In the genomic region with DNA sequence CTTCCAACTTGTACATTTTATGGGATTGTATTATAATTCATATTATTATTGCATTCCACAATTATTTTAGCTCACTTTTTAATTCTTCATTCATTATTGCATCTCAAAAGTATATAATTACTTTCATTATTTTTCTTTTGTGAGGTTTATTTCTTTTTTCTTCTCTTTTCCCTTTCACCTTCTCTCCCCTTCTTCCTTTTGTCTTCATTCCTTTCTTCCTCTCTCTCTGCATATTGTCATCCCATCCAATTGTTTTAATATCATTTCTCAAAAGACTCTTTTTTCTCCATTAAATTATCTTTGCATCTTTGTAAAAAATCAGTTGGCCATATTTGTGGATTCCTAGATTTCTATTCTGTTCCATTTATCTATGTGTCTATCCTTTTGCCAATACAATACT, we compare ENCODE assay signal across 40 cellular contexts. TPM values are rescaled to one million over a fixed set of nuclear protein-coding genes. Genes with fewer than 3 reads are reported as not detected.
A peak's percentile ranks its signal among the peaks of the same experiment; 100 is the strongest.
DNase-seq lines count a peak whose midpoint lies in the region; ATAC-seq, FAIRE-seq and TF ChIP-seq lines count a peak whose summit lies in the region.
"Had no signal": no experiment of that assay in that cellular context is flagged by ENCODE, and none has a peak within 500 bp of the region (broad histone marks: within the 10 kb centered on the region; RNA-seq: fewer than 3 reads in every experiment).

No MANE protein-coding gene starts in this region.

- peak overlapping the region in 1 of 2 donors; percentile 29 for H3K4me3 Mint-ChIP-seq in CD14-positive monocyte
- H3K4me3 Mint-ChIP-seq: B cell; CD4-positive, alpha-beta memory T cell; CD4-positive, alpha-beta T cell; CD4-positive, CD25-positive, alpha-beta regulatory T cell; CD8-positive, alpha-beta memory T cell; CD8-positive, alpha-beta T cell had no signal

- in situ Hi-C loops in K562 (cut with MboI): loop anchor here (25.0 kb wide), 1 partner anchor 963 kb away; no protein-coding TSS in a partner anchor

- H3K27ac ChIP-seq in HEK293 (ENCODE audit: extremely low read depth, low read depth, low read length) (no peak overlapping the region), K562 (ENCODE audit: extremely low read depth, low read depth, low read length) (no peak overlapping the region)
- H3K27ac ChIP-seq: 22Rv1; A549; BLaER1; BLaER1 treated with 17β-estradiol and CSF1 and Interleukin-3, amounts not matched to agents 10 nM and 100 nM; C4-2B had no signal

- H3K4me1 ChIP-seq in HEK293 (ENCODE audit: control insufficient read depth, insufficient read depth, low read length): no peaks in the 10 kb centered on the region
- H3K4me1 ChIP-seq in K562 (replicated peaks in 1 of 2; ENCODE audit: control insufficient read depth in 2 of 2, insufficient read depth in 2 of 2, low read length in 2 of 2): no peaks in the 10 kb centered on the region
- H3K4me1 ChIP-seq: A549, BE2C, BLaER1, Caco-2 had no signal

- no peak overlapping the region for H3K27ac Mint-ChIP-seq in CD14-positive monocyte
- H3K27ac Mint-ChIP-seq: B cell; CD4-positive, alpha-beta T cell; CD4-positive, CD25-positive, alpha-beta regulatory T cell; CD8-positive, alpha-beta T cell had no signal

- no peak for TF ChIP-seq EP300 in K562 (IDR thresholded peaks at IDR 0.05; ENCODE audit: low read length)

- no peak for ATAC-seq in K562
- ATAC-seq: A549; CD8-positive, alpha-beta T cell had no signal

- H3K27me3 Mint-ChIP-seq in CD14-positive monocyte (ENCODE audit: low read depth in 3 of 3): peaks cover 10 to 14% (median 12%) of the 10 kb centered on the region in 3 donors
- H3K27me3 Mint-ChIP-seq: B cell; CD4-positive, alpha-beta memory T cell; CD4-positive, alpha-beta T cell had no signal

- no peaks in the 10 kb centered on the region for H3K9me1 ChIP-seq in K562 (ENCODE audit: control insufficient read depth, insufficient read depth, low read length)

- POLR2A ChIA-PET in HEK293 (lab: Yijun Ruan, JAX): interaction anchor here (1.2 kb wide), 1 partner anchor 93 kb away, joined by 3 read pairs; the partner anchor contains the start of gene SRSF1
- POLR2A ChIA-PET in K562 (lab: Yijun Ruan, JAX): interaction anchor here (1.0 kb wide), 1 partner anchor 19 kb away, joined by 3 read pairs; no protein-coding TSS in a partner anchor

- H4K20me1 ChIP-seq in K562 (replicated peaks; ENCODE audit: control insufficient read depth, insufficient read depth, low read length): no peaks in the 10 kb centered on the region

- no peak overlapping the region for H2AFZ ChIP-seq in K562 (ENCODE audit: low read depth, low read length)

- BruUV-seq in K562 (replicated peaks; lab: Mats Ljungman, UMichigan): no TSS peak

- no peaks in the 10 kb centered on the region; a peak in 1 of 5 replicates for H3K27me3 ChIP-seq in K562 (ENCODE audit: control insufficient read depth in 2 of 2, insufficient read depth in 2 of 2, low read length in 2 of 2)
- H3K27me3 ChIP-seq: BE2C; BLaER1; BLaER1 treated with 17β-estradiol and CSF1 and Interleukin-3, amounts not matched to agents 10 nM and 100 nM had no signal

- H3K9ac ChIP-seq in K562 (ENCODE audit: insufficient read depth in 1 of 2, low read depth in 2 of 2, low read length in 2 of 2): no peak overlapping the region
- H3K9ac ChIP-seq: BLaER1; BLaER1 treated with 17β-estradiol and CSF1 and Interleukin-3, amounts not matched to agents 10 nM and 100 nM had no signal

- DNase-seq in CD14-positive monocyte (ENCODE audit: low spot score) (no peak), K562 (ENCODE audit: extremely low read depth in 1 of 4, low spot score in 3 of 4) (no peak), GF-D8 (lab: John Stamatoyannopoulos, UW) (no peak), kidney glomerular epithelial cell (lab: John Stamatoyannopoulos, UW) (no peak), superior temporal gyrus (ENCODE audit: extremely low spot score) (no peak)
- DNase-seq in stimulated activated CD8-positive, alpha-beta memory T cell treated with anti-CD3 and anti-CD28 coated beads, Interleukin-4, amount 100 ng/mL, for 48 hours: no peak
- DNase-seq: 8988T; ACHN; AML-193; BE2C; C1 segment of cervical spinal cord; Caco-2; Calu3; CD4-positive, alpha-beta memory T cell; CD4-positive, alpha-beta T cell; CD4-positive, CD25-positive, alpha-beta regulatory T cell; CD8-positive, alpha-beta memory T cell; CD8-positive, alpha-beta T cell; COR-L47; DMS 273 treated with DMSO at 0.1 percent for 48 hours; DMS153; DMS53; DMS79; DMS79 treated with DMSO at 0.1 percent for 48 hours; DND-41; EL had no signal

- H3K79me2 ChIP-seq in K562 (ENCODE audit: control insufficient read depth, insufficient read depth, low read length): no peaks in the 10 kb centered on the region

- H3K36me3 Mint-ChIP-seq in CD14-positive monocyte: peaks cover 0 to 6% of the 10 kb centered on the region in 2 donors
- H3K36me3 Mint-ChIP-seq: CD4-positive, CD25-positive, alpha-beta regulatory T cell; CD8-positive, alpha-beta T cell had no signal

- no peaks in the 10 kb centered on the region for H3K9me3 Mint-ChIP-seq in CD14-positive monocyte
- H3K9me3 Mint-ChIP-seq: CD4-positive, alpha-beta memory T cell; CD4-positive, alpha-beta T cell; CD8-positive, alpha-beta memory T cell; CD8-positive, alpha-beta T cell had no signal

- no peaks in the 10 kb centered on the region for H3K4me1 Mint-ChIP-seq in CD14-positive monocyte
- H3K4me1 Mint-ChIP-seq: B cell had no signal

- no peak overlapping the region for H3K4me2 ChIP-seq in K562 (ENCODE audit: insufficient read depth, low read length)
- H3K4me2 ChIP-seq: A549; BLaER1; BLaER1 treated with 17β-estradiol and CSF1 and Interleukin-3, amounts not matched to agents 10 nM and 100 nM had no signal

- FAIRE-seq in G401.6 (lab: Jason Lieb, UNC) (peak; percentile 8), K562 (lab: Jason Lieb, UNC) (no peak)
- FAIRE-seq: A204.1, D721Med had no signal

- no peak for TF ChIP-seq RAD21 in K562 (CRISPR knock-in tag; conservative IDR thresholded peaks at IDR 0.05 in 1 of 2, IDR thresholded peaks at IDR 0.05 in 1 of 2)

- H3K36me3 ChIP-seq in HEK293 (ENCODE audit: control insufficient read depth in 2 of 2, insufficient read depth in 1 of 2, low read length in 2 of 2) (peaks cover 0 to 14% of the 10 kb centered on the region in 2 experiments; a peak in 2 of 3 replicates), K562 (ENCODE audit: control insufficient read depth, insufficient read depth, low read length) (no peaks in the 10 kb centered on the region)
- H3K36me3 ChIP-seq: BE2C had no signal

- H3K9me3 ChIP-seq in HEK293 (ENCODE audit: control insufficient read depth, insufficient read depth, low read depth, low read length) (no peaks in the 10 kb centered on the region), K562 (replicated peaks; ENCODE audit: control insufficient read depth, insufficient read depth, low read depth, low read length) (no peaks in the 10 kb centered on the region)
- H3K9me3 ChIP-seq: A549; BE2C; BLaER1; BLaER1 treated with 17β-estradiol and CSF1 and Interleukin-3, amounts not matched to agents 10 nM and 100 nM; Caco-2 had no signal

- TF ChIP-seq POLR2A in K562 (conservative IDR thresholded peaks at IDR 0.05): no peak

- H3K4me3 ChIP-seq in HEK293 (ENCODE audit: low read depth, low read length) (no peak overlapping the region), K562 (no peak overlapping the region)
- H3K4me3 ChIP-seq: A549; BLaER1; BLaER1 treated with 17β-estradiol and CSF1 and Interleukin-3, amounts not matched to agents 10 nM and 100 nM had no signal

- intact Hi-C loops in CD14-positive monocyte (cut with micrococcal nuclease): no loop called here
- intact Hi-C loops in K562 (cut with micrococcal nuclease): no loop called here

- TF ChIP-seq CTCF in CD14-positive monocyte (IDR thresholded peaks at IDR 0.05) (peak; percentile 3), HEK293 (tag by site-specific recombination; IDR thresholded peaks at IDR 0.05) (no peak), K562 (IDR thresholded peaks at IDR 0.05 in 2 of 3, conservative IDR thresholded peaks at IDR 0.05 in 1 of 3; ENCODE audit: insufficient read depth in 2 of 3, low read depth in 1 of 3, low read length in 3 of 3) (no peak)

- CTCF ChIA-PET in HEK293 (lab: Yijun Ruan, JAX): interaction anchor here (0.7 to 2.2 kb wide), 6 partner anchors 12 to 101 kb away, joined by 3 to 9 read pairs (median 4); no protein-coding TSS in a partner anchor
- CTCF ChIA-PET in K562 (lab: Yijun Ruan, JAX; ENCODE audit: low intra/inter-chr PET ratio): no interaction called here

RNA-seq across cellular contexts. Expression of gene DYNLL2, which starts 17.3 kb away (rescaled TPM):
- polyA plus RNA-seq in CD14-positive monocyte: under 1 TPM; 0.30 to 0.42 TPM
- total RNA-seq in K562 (2011; cell fraction: chromatin; rRNA removed; ENCODE audit: low replicate concordance): 14.2 and 14.6 TPM in 2 replicates
- total RNA-seq in K562 (2011; cell fraction: nucleolus; rRNA removed): 8.4 and 9.3 TPM in 2 replicates
- 17.1 and 28.1 TPM in 2 replicates for total RNA-seq in K562 (2011; cell fraction: nucleoplasm; rRNA removed)
- 13.0 and 17.2 TPM in 2 replicates for total RNA-seq in K562 (2014; rRNA removed)
- total RNA-seq in K562 (2014; rRNA removed; fragmentation: Illumina TruSeq; extraction: Trizol): 12.8 and 15.0 TPM in 2 replicates
- total RNA-seq in K562 (2015; rRNA removed; fragmentation: Illumina TruSeq; extraction: Trizol): 11.2 and 11.9 TPM in 2 replicates
- total RNA-seq in K562 (2021): 19.1 and 24.5 TPM in 2 replicates
- polyA plus RNA-seq in K562 (2011; rRNA removed): 12.2 and 18.4 TPM in 2 replicates
- polyA plus RNA-seq in K562 (2011; cell fraction: cytosol; rRNA removed): 11.2 and 12.5 TPM in 2 replicates
- polyA plus RNA-seq in K562 (2011; cell fraction: nucleus; rRNA removed): 8.7 and 10.1 TPM in 2 replicates
- polyA plus RNA-seq in K562 (2012): 19.5 and 41.0 TPM in 2 replicates
- polyA plus RNA-seq in K562 (2014; fragmentation: Illumina TruSeq; extraction: Trizol): 23.8 and 26.0 TPM in 2 replicates
- polyA plus RNA-seq in K562 (2014; fragmentation: Nextera tagmentation; extraction: Ambion mirVana): 1 to 10 TPM; 1.8 to 2.3 TPM
- polyA plus RNA-seq in K562 (2014; rRNA removed): 19.9 and 22.6 TPM in 2 replicates
- 16.5 and 19.5 TPM in 2 replicates for polyA minus RNA-seq in K562 (2011; rRNA and poly(A)+ RNA removed)
- 5.9 and 10.6 TPM in 2 replicates for polyA minus RNA-seq in K562 (2011; cell fraction: cytosol; rRNA and poly(A)+ RNA removed)
- 5.9 and 9.1 TPM in 2 replicates for polyA minus RNA-seq in K562 (2011; cell fraction: nucleus; rRNA and poly(A)+ RNA removed)

RNA-seq across cellular contexts. Expression of gene OR4D1, which starts 47.7 kb away (rescaled TPM):
- not detected for polyA plus RNA-seq in CD14-positive monocyte
- total RNA-seq in K562 (2011; cell fraction: chromatin; rRNA removed; ENCODE audit: low replicate concordance): not detected in 2 replicates
- not detected in 2 replicates for total RNA-seq in K562 (2011; cell fraction: nucleolus; rRNA removed)
- not detected in 2 replicates for total RNA-seq in K562 (2011; cell fraction: nucleoplasm; rRNA removed)
- not detected in 2 replicates for total RNA-seq in K562 (2014; rRNA removed)
- not detected in 2 replicates for total RNA-seq in K562 (2014; rRNA removed; fragmentation: Illumina TruSeq; extraction: Trizol)
- not detected in 2 replicates for total RNA-seq in K562 (2015; rRNA removed; fragmentation: Illumina TruSeq; extraction: Trizol)
- total RNA-seq in K562 (2021): not detected in 2 replicates
- polyA plus RNA-seq in K562 (2011; rRNA removed): not detected in 2 replicates
- polyA plus RNA-seq in K562 (2011; cell fraction: cytosol; rRNA removed): not detected in 2 replicates
- not detected in 2 replicates for polyA plus RNA-seq in K562 (2011; cell fraction: nucleus; rRNA removed)
- not detected in 2 replicates for polyA plus RNA-seq in K562 (2012)
- polyA plus RNA-seq in K562 (2014; fragmentation: Illumina TruSeq; extraction: Trizol): not detected in 2 replicates
- polyA plus RNA-seq in K562 (2014; fragmentation: Nextera tagmentation; extraction: Ambion mirVana): not detected
- not detected in 2 replicates for polyA plus RNA-seq in K562 (2014; rRNA removed)
- polyA minus RNA-seq in K562 (2011; rRNA and poly(A)+ RNA removed): not detected in 2 replicates
- not detected in 2 replicates for polyA minus RNA-seq in K562 (2011; cell fraction: cytosol; rRNA and poly(A)+ RNA removed)
- polyA minus RNA-seq in K562 (2011; cell fraction: nucleus; rRNA and poly(A)+ RNA removed): not detected in 2 replicates
- total RNA-seq: A172, A673, B cell, Caco-2, Calu3 had no signal
- polyA plus RNA-seq: AG04450, BJ had no signal
